In genomic region chr3:184174646-184175492, GRCh38 we compare ENCODE assay signal across 1 cellular context.
A peak's percentile ranks its signal among the peaks of the same experiment; 100 is the strongest.
TF ChIP-seq lines count a peak whose summit lies in the region.

Gene AP2M1, plus strand, starts transcription at chr3:184174855. Its CDS starts 2,139 bp downstream, at chr3:184176994.

TF ChIP-seq in HepG2, 621 proteins besides CTCF, POLR2A, EP300 and RAD21 (continued from another document and continues in another):
- TF ChIP-seq CEBPZ (IDR thresholded peaks at IDR 0.05; ENCODE audit: low read length): no peak
- TF ChIP-seq ZNF224 (CRISPR knock-in tag; IDR thresholded peaks at IDR 0.05): no peak
- no peak for TF ChIP-seq ESRRA (CRISPR knock-in tag; IDR thresholded peaks at IDR 0.05; ENCODE audit: low read depth)
- TF ChIP-seq RFXANK (CRISPR knock-in tag; IDR thresholded peaks at IDR 0.05): no peak
- TF ChIP-seq ZNF318 (CRISPR knock-in tag; IDR thresholded peaks at IDR 0.05): no peak
- TF ChIP-seq TFDP2 (CRISPR knock-in tag; IDR thresholded peaks at IDR 0.05): peak; percentile 45
- 0 out of 2 replicates have a peak, but pooled peaks have one; percentile 12 for TF ChIP-seq ZBTB43 (CRISPR knock-in tag; conservative IDR thresholded peaks at IDR 0.05)
- peak; percentile 77; the same call in 1 of the 2 replicates for TF ChIP-seq DMAP1 (CRISPR knock-in tag; IDR thresholded peaks at IDR 0.05)
- no peak for TF ChIP-seq SP1 (IDR thresholded peaks at IDR 0.05)
- peak; percentile 88 for TF ChIP-seq SP1 (CRISPR knock-in tag; IDR thresholded peaks at IDR 0.05)
- no peak for TF ChIP-seq GTF3A (CRISPR knock-in tag; conservative IDR thresholded peaks at IDR 0.05)
- TF ChIP-seq PBX2 (CRISPR knock-in tag; IDR thresholded peaks at IDR 0.05): no peak
- TF ChIP-seq FOXM1 (CRISPR knock-in tag; IDR thresholded peaks at IDR 0.05): no peak
- no peak for TF ChIP-seq ATF5 (CRISPR knock-in tag; IDR thresholded peaks at IDR 0.05; ENCODE audit: low read depth)
- no peak for TF ChIP-seq ZNF607 (CRISPR knock-in tag; IDR thresholded peaks at IDR 0.05; ENCODE audit: borderline replicate concordance)
- TF ChIP-seq ZGPAT (CRISPR knock-in tag; IDR thresholded peaks at IDR 0.05): no peak; the same call in 1 of the 2 replicates
- TF ChIP-seq ZNF660 (CRISPR knock-in tag; IDR thresholded peaks at IDR 0.05; ENCODE audit: borderline replicate concordance, low read depth): no peak
- no peak for TF ChIP-seq ZNF605 (CRISPR knock-in tag; IDR thresholded peaks at IDR 0.05)
- TF ChIP-seq HNF1B (CRISPR knock-in tag; IDR thresholded peaks at IDR 0.05): peak; percentile 58
- TF ChIP-seq ONECUT2 (CRISPR knock-in tag; IDR thresholded peaks at IDR 0.05): no peak
- TF ChIP-seq TEAD2 (CRISPR knock-in tag; IDR thresholded peaks at IDR 0.05): no peak
- TF ChIP-seq ATF7-NPFF (CRISPR knock-in tag; IDR thresholded peaks at IDR 0.05; ENCODE audit: low read depth): no peak; the same call in 1 of the 2 replicates
- TF ChIP-seq PREB (CRISPR knock-in tag; IDR thresholded peaks at IDR 0.05): no peak
- TF ChIP-seq NR0B2 (CRISPR knock-in tag; IDR thresholded peaks at IDR 0.05): no peak
- no peak for TF ChIP-seq SMC3 (IDR thresholded peaks at IDR 0.05; ENCODE audit: low read length)
- TF ChIP-seq MTA1 (CRISPR knock-in tag; IDR thresholded peaks at IDR 0.05; ENCODE audit: borderline replicate concordance): 0 out of 2 replicates have a peak, but pooled peaks have one; percentile 2
- TF ChIP-seq TCF12 (IDR thresholded peaks at IDR 0.05): no peak
- TF ChIP-seq TCF12 (CRISPR knock-in tag; IDR thresholded peaks at IDR 0.05): no peak
- TF ChIP-seq ZNF383 (CRISPR knock-in tag; IDR thresholded peaks at IDR 0.05; ENCODE audit: borderline replicate concordance): no peak
- no peak for TF ChIP-seq GATA4 (IDR thresholded peaks at IDR 0.05; ENCODE audit: borderline replicate concordance, low read depth)
- TF ChIP-seq TRAFD1 (CRISPR knock-in tag; IDR thresholded peaks at IDR 0.05; ENCODE audit: borderline replicate concordance): no peak
- TF ChIP-seq ZNF556 (CRISPR knock-in tag; IDR thresholded peaks at IDR 0.05; ENCODE audit: borderline replicate concordance): no peak
- no peak for TF ChIP-seq RBM22 (optimal IDR thresholded peaks at IDR 0.05; ENCODE audit: low read length)
- TF ChIP-seq ZNF775 (CRISPR knock-in tag; IDR thresholded peaks at IDR 0.05; ENCODE audit: borderline replicate concordance): no peak
- TF ChIP-seq PAWR (CRISPR knock-in tag; IDR thresholded peaks at IDR 0.05; ENCODE audit: borderline replicate concordance): no peak
- peak; percentile 89 for TF ChIP-seq FOXC1 (CRISPR knock-in tag; IDR thresholded peaks at IDR 0.05; ENCODE audit: borderline replicate concordance)
